8 cellular contexts compared by ENCODE assay signal in genomic region chr20:43749734-43750294, GRCh38. TPM values are rescaled to one million over a fixed set of nuclear protein-coding genes. Genes with fewer than 3 reads are reported as not detected.
A peak's percentile ranks its signal among the peaks of the same experiment; 100 is the strongest.
DNase-seq lines count a peak whose midpoint lies in the region; ATAC-seq and TF ChIP-seq lines count a peak whose summit lies in the region.

No MANE protein-coding gene starts in this region.

- peak overlapping the region in 1 of 5 experiments; percentile 58 for H3K27ac Mint-ChIP-seq in brain

- H3K4me1 Mint-ChIP-seq in brain = peaks cover 13% of the 10 kb centered on the region

- H3K27me3 Mint-ChIP-seq in brain = peaks cover 3% of the 10 kb centered on the region

- H3K9me3 Mint-ChIP-seq in brain = peaks cover 0 to 6% (median 4%) of the 10 kb centered on the region in 5 experiments

- TF ChIP-seq CTCF in VCaP (conservative IDR thresholded peaks at IDR 0.05) (peak; percentile 99), brain (conservative IDR thresholded peaks at IDR 0.05) (peak; percentile 99 to 100)

- peak; percentile 81 for DNase-seq in DMS 273 (lab: John Stamatoyannopoulos, UW; ENCODE audit: unreplicated experiment)
- no peak for DNase-seq in DMS 273 treated with DMSO at 0.1 percent for 48 hours (lab: John Stamatoyannopoulos, UW)
- DNase-seq in NAMALWA (ENCODE audit: low spot score) = peak; percentile 68
- peak; percentile 70 for DNase-seq in inferior parietal cortex (ENCODE audit: extremely low spot score)
- DNase-seq in stimulated activated CD4-positive, alpha-beta T cell treated with anti-CD3 and anti-CD28 coated beads, Interleukin-1b, Interleukin-23, amount 100 ng/mL, for 4 hours (ENCODE audit: low read depth in 2 of 2) = peak; percentile 82 to 89

- no peaks in the 10 kb centered on the region for H3K36me3 Mint-ChIP-seq in brain

- peak overlapping the region in 2 of 5 experiments; percentile 14 to 33 for H3K4me3 Mint-ChIP-seq in brain

- no peak for ATAC-seq in GM21786 (IDR thresholded peaks at IDR 0.05; ENCODE audit: unreplicated experiment)

- no peak overlapping the region for H3K27ac ChIP-seq in VCaP

RNA-seq across cellular contexts. Expression of gene GTSF1L, which starts 23.0 kb away (rescaled TPM):
- not detected for polyA plus RNA-seq in brain (ENCODE audit: insufficient read depth, low read depth, low replicate concordance)
